In genomic region chr11:59207988-59208432, GRCh38 we compare ENCODE assay signal across 8 cellular contexts. TPM values are rescaled to one million over a fixed set of nuclear protein-coding genes. Genes with fewer than 3 reads are reported as not detected.
DNase-seq lines count a peak whose midpoint lies in the region; ATAC-seq and TF ChIP-seq lines count a peak whose summit lies in the region.

No MANE protein-coding gene starts in this region.

- H3K27ac Mint-ChIP-seq in activated CD4-positive, alpha-beta T cell treated with anti-CD3 and anti-CD28 coated beads for 36 hours: peak overlapping the region; percentile 17
- peak overlapping the region; percentile 68 to 83 (median 75) for H3K27ac Mint-ChIP-seq in nephron

- peak; percentile 75 for ATAC-seq in HG02759 (IDR thresholded peaks at IDR 0.05; ENCODE audit: unreplicated experiment)
- peak; percentile 78 for ATAC-seq in activated CD4-positive, alpha-beta T cell treated with anti-CD3 and anti-CD28 coated beads for 36 hours

- H3K36me3 Mint-ChIP-seq in activated CD4-positive, alpha-beta T cell treated with anti-CD3 and anti-CD28 coated beads for 36 hours (ENCODE audit: low read depth): no peaks in the 10 kb centered on the region
- H3K36me3 Mint-ChIP-seq in nephron (ENCODE audit: low read depth): peaks cover 22% of the 10 kb centered on the region

- intact Hi-C loops in activated CD4-positive, alpha-beta T cell treated with anti-CD3 and anti-CD28 coated beads for 36 hours (cut with DNase I, micrococcal nuclease): loop anchor here (1.0 to 5.0 kb wide), 3 partner anchors 37 to 77 kb away; no protein-coding TSS in a partner anchor
- intact Hi-C loops in uterus (cut with DNase I; ENCODE audit: low total_unique reads): loop anchor here (5.0 kb wide), 1 partner anchor 36 kb away; the partner anchor contains the start of gene DTX4

- no peaks in the 10 kb centered on the region for H3K9me3 Mint-ChIP-seq in activated CD4-positive, alpha-beta T cell treated with anti-CD3 and anti-CD28 coated beads for 36 hours (ENCODE audit: low read depth)
- no peaks in the 10 kb centered on the region for H3K9me3 Mint-ChIP-seq in nephron

- no peak overlapping the region for H3K4me3 Mint-ChIP-seq in activated CD4-positive, alpha-beta T cell treated with anti-CD3 and anti-CD28 coated beads for 36 hours
- H3K4me3 Mint-ChIP-seq in nephron: no peak overlapping the region

- in situ Hi-C loops in GM13977 (cut with MboI; ENCODE audit: low pct_unique_long_range_greater_than_20kb, low sequenced_read_pairs, unreplicated experiment): no loop called here

- POLR2A ChIA-PET in AG04450 (lab: Yijun Ruan, JAX): interaction anchor here (0.9 kb wide), 1 partner anchor 36 kb away, joined by 3 read pairs; the partner anchor contains the start of gene DTX4
- POLR2A ChIA-PET in activated CD4-positive, alpha-beta T cell treated with anti-CD3 and anti-CD28 coated beads for 36 hours (lab: Charles Lee): no interaction called here

- H3K27ac ChIP-seq in AG04450 (ENCODE audit: low read depth, low read length) (no peak overlapping the region), uterus (peak overlapping the region; percentile 22 to 57)

- H3K4me3 ChIP-seq in AG04450 (ENCODE audit: low read depth, low read length) (no peak overlapping the region), uterus (no peak overlapping the region)

- H3K27me3 Mint-ChIP-seq in activated CD4-positive, alpha-beta T cell treated with anti-CD3 and anti-CD28 coated beads for 36 hours: peaks cover 22% of the 10 kb centered on the region
- H3K27me3 Mint-ChIP-seq in nephron (ENCODE audit: low read depth): no peaks in the 10 kb centered on the region

- H3K36me3 ChIP-seq in uterus: no peaks in the 10 kb centered on the region

- peaks cover 32% of the 10 kb centered on the region for H3K4me1 Mint-ChIP-seq in activated CD4-positive, alpha-beta T cell treated with anti-CD3 and anti-CD28 coated beads for 36 hours
- peaks cover 27% of the 10 kb centered on the region for H3K4me1 Mint-ChIP-seq in nephron

- H3K4me1 ChIP-seq in uterus: no peaks in the 10 kb centered on the region

- TF ChIP-seq CTCF in AG04450 (IDR thresholded peaks at IDR 0.05; ENCODE audit: low read depth, low read length) (peak; percentile 75), GM13977 (IDR thresholded peaks at IDR 0.05; ENCODE audit: extremely low read depth, insufficient read depth, missing control alignments) (peak; percentile 66), nephron (IDR thresholded peaks at IDR 0.05; ENCODE audit: unreplicated experiment in 3 of 3) (peak; percentile 66 to 76 (median 73)), uterus (IDR thresholded peaks at IDR 0.05) (peak; percentile 61 to 84 (median 76))

- TF ChIP-seq POLR2A in erythroblast (IDR thresholded peaks at IDR 0.05; ENCODE audit: low read length) (no peak), uterus (IDR thresholded peaks at IDR 0.05) (no peak)

- CTCF ChIA-PET in AG04450 (lab: Charles Lee): interaction anchor here (0.9 to 10.5 kb wide), 8 partner anchors 10 to 282 kb away, joined by 3 to 123 read pairs (median 25); partner anchors contain the start of gene DTX4
- CTCF ChIA-PET in activated CD4-positive, alpha-beta T cell treated with anti-CD3 and anti-CD28 coated beads for 36 hours (lab: Charles Lee): interaction anchor here (1.2 kb wide), 1 partner anchor 14 kb away, joined by 3 read pairs; no protein-coding TSS in a partner anchor

- H3K9me3 ChIP-seq in AG04450 (ENCODE audit: control insufficient read depth, insufficient read depth, low read length) (peaks cover 3% of the 10 kb centered on the region; the same call in 1 of the 2 replicates), uterus (no peaks in the 10 kb centered on the region)

- H3K27me3 ChIP-seq in AG04450 (ENCODE audit: control insufficient read depth, insufficient read depth, low read length): peaks cover 30% of the 10 kb centered on the region
- no peaks in the 10 kb centered on the region for H3K27me3 ChIP-seq in uterus

- DNase-seq in AG04450 (ENCODE audit: low read depth, low spot score) (peak; percentile 43), GM13977 (ENCODE audit: low spot score) (peak; percentile 56), NCI-H146 (lab: John Stamatoyannopoulos, UW) (peak; percentile 36), erythroblast (lab: John Stamatoyannopoulos, UW) (peak; percentile 41 to 51), uterus (peak in 1 of 2 donors; percentile 56)
- peak; percentile 52 for DNase-seq in activated CD4-positive, alpha-beta T cell treated with anti-CD3 and anti-CD28 coated beads for 36 hours

RNA-seq across cellular contexts. Expression of gene MPEG1, which starts 4.7 kb away (rescaled TPM):
- not detected in 2 replicates for polyA plus RNA-seq in AG04450 (2011; rRNA removed)
- polyA minus RNA-seq in AG04450 (2011; rRNA and poly(A)+ RNA removed): not detected in 2 replicates
- not detected for total RNA-seq in activated CD4-positive, alpha-beta T cell treated with anti-CD3 and anti-CD28 coated beads for 36 hours
- 10 to 100 TPM in 1 of 4 donors, 1 to 10 TPM in 3; 1.0 to 15.1 (median 5.7) TPM for total RNA-seq in uterus

RNA-seq across cellular contexts. Expression of gene DTX4, which starts 36.1 kb away (rescaled TPM):
- polyA plus RNA-seq in AG04450 (2011; rRNA removed): 1.4 and 2.2 TPM in 2 replicates
- 3.2 and 5.3 TPM in 2 replicates for polyA minus RNA-seq in AG04450 (2011; rRNA and poly(A)+ RNA removed)
- total RNA-seq in activated CD4-positive, alpha-beta T cell treated with anti-CD3 and anti-CD28 coated beads for 36 hours: under 1 TPM; 0.07 to 0.11 TPM
- total RNA-seq in uterus: 10 to 100 TPM in 1 of 4 donors, 1 to 10 TPM in 3; 3.2 to 17.8 (median 9.2) TPM
